9 cellular contexts compared by ENCODE assay signal in genomic region chr16:81836279-81837054, GRCh38. TPM values are rescaled to one million over a fixed set of nuclear protein-coding genes. Genes with fewer than 3 reads are reported as not detected.
DNase-seq lines count a peak whose midpoint lies in the region; ATAC-seq lines count a peak whose summit lies in the region.
"Had no signal": no experiment of that assay in that cellular context is flagged by ENCODE, and none has a peak within 500 bp of the region (broad histone marks: within the 10 kb centered on the region; RNA-seq: fewer than 3 reads in every experiment).

No MANE protein-coding gene starts in this region.

- no peak overlapping the region for H3K27ac Mint-ChIP-seq in activated T-helper 2 cell treated with anti-CD3 and anti-CD28 coated beads, Interferon-gamma antibody, Interleukin-2, Interleukin-4, amounts not matched to agents 10 μg/mL and 5 μg/mL and 100 μg/mL, durations not matched to agents 14 hours and 24 hours and 36 hours

- no peaks in the 10 kb centered on the region for H3K36me3 Mint-ChIP-seq in activated T-helper 2 cell treated with anti-CD3 and anti-CD28 coated beads, Interferon-gamma antibody, Interleukin-2, Interleukin-4, amounts not matched to agents 10 μg/mL and 5 μg/mL and 100 μg/mL, durations not matched to agents 14 hours and 24 hours and 36 hours (ENCODE audit: low read depth)

- DNase-seq in posterior cingulate gyrus = no peak
- DNase-seq in activated T-helper 2 cell treated with anti-CD3 and anti-CD28 coated beads, Interferon-gamma antibody, Interleukin-2, Interleukin-4, amounts not matched to agents 10 μg/mL and 5 μg/mL and 100 μg/mL, durations not matched to agents 14 hours and 24 hours and 36 hours (ENCODE audit: low spot score) = no peak
- DNase-seq in HuH-7 (ENCODE audit: low spot score) = no peak
- no peak for DNase-seq in activated CD4-positive, alpha-beta T cell treated with anti-CD3 and anti-CD28 coated beads, Interleukin-2, amount 50 U/mL, for 1 hour

- peaks cover 3% of the 10 kb centered on the region for H3K27me3 Mint-ChIP-seq in activated T-helper 2 cell treated with anti-CD3 and anti-CD28 coated beads, Interferon-gamma antibody, Interleukin-2, Interleukin-4, amounts not matched to agents 10 μg/mL and 5 μg/mL and 100 μg/mL, durations not matched to agents 14 hours and 24 hours and 36 hours (ENCODE audit: low read depth)

- H3K4me3 Mint-ChIP-seq in activated T-helper 2 cell treated with anti-CD3 and anti-CD28 coated beads, Interferon-gamma antibody, Interleukin-2, Interleukin-4, amounts not matched to agents 10 μg/mL and 5 μg/mL and 100 μg/mL, durations not matched to agents 14 hours and 24 hours and 36 hours (ENCODE audit: low read depth) = no peak overlapping the region

- intact Hi-C loops in posterior cingulate gyrus (cut with DNase I) = no loop called here
- intact Hi-C loops in activated T-helper 2 cell treated with anti-CD3 and anti-CD28 coated beads, Interferon-gamma antibody, Interleukin-2, Interleukin-4, amounts not matched to agents 10 μg/mL and 5 μg/mL and 100 μg/mL, durations not matched to agents 14 hours and 24 hours and 36 hours (cut with micrococcal nuclease) = no loop called here

- peak; percentile 71 for ATAC-seq in GM18511 (IDR thresholded peaks at IDR 0.05; ENCODE audit: unreplicated experiment)
- peak; percentile 70 for ATAC-seq in GM21447 (IDR thresholded peaks at IDR 0.05; ENCODE audit: unreplicated experiment)
- ATAC-seq in HG03196 (IDR thresholded peaks at IDR 0.05; ENCODE audit: unreplicated experiment) = peak; percentile 56
- peak; percentile 62 for ATAC-seq in esophagus mucosa

- H3K9me3 Mint-ChIP-seq in activated T-helper 2 cell treated with anti-CD3 and anti-CD28 coated beads, Interferon-gamma antibody, Interleukin-2, Interleukin-4, amounts not matched to agents 10 μg/mL and 5 μg/mL and 100 μg/mL, durations not matched to agents 14 hours and 24 hours and 36 hours = no peaks in the 10 kb centered on the region

- peaks cover 9% of the 10 kb centered on the region for H3K4me1 Mint-ChIP-seq in activated T-helper 2 cell treated with anti-CD3 and anti-CD28 coated beads, Interferon-gamma antibody, Interleukin-2, Interleukin-4, amounts not matched to agents 10 μg/mL and 5 μg/mL and 100 μg/mL, durations not matched to agents 14 hours and 24 hours and 36 hours (ENCODE audit: low read depth)

RNA-seq across cellular contexts. Expression of gene PLCG2, which starts 57.4 kb away (rescaled TPM):
- total RNA-seq in esophagus mucosa = 8.6 TPM
- total RNA-seq in activated T-helper 2 cell treated with anti-CD3 and anti-CD28 coated beads, Interferon-gamma antibody, Interleukin-2, Interleukin-4, amounts not matched to agents 10 μg/mL and 5 μg/mL and 100 μg/mL, durations not matched to agents 14 hours and 24 hours and 36 hours = 7.1 and 9.6 TPM in 2 replicates
- total RNA-seq: osteocyte had no signal
